11 cellular contexts compared by ENCODE assay signal in the genomic region with DNA sequence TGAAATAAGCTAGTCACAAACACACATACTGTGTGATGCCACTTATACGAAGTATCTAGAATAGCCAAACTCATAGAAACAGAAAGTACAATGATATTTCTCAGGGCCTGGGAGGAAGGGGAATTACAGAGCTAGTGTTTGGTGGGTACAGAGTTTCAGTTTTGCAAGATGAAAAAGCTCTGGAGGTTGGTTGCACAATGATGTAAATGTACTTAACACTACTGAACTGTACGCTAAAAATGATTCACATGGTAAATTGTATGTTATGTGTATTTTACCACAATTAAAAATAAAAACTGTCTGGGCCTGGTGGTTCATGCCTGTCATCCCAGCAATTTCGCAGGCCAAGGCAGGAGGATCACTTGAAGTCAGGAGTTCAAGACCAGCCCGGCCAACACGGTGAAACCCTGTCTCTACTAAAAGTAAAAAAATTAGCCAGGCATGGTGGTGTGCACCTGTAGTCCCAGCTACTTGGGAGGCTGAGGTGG. TPM values are rescaled to one million over a fixed set of nuclear protein-coding genes. Genes with fewer than 3 reads are reported as not detected.
DNase-seq lines count a peak whose midpoint lies in the region; ATAC-seq and TF ChIP-seq lines count a peak whose summit lies in the region.
"Had no signal": no experiment of that assay in that cellular context is flagged by ENCODE, and none has a peak within 500 bp of the region (broad histone marks: within the 10 kb centered on the region; RNA-seq: fewer than 3 reads in every experiment).

No MANE protein-coding gene starts in this region.

- peak; percentile 92 to 97 for ATAC-seq in activated CD4-positive, CD25-positive, alpha-beta regulatory T cell treated with anti-CD3 and anti-CD28 coated beads, Interleukin-2, amount 50 U/mL, for 24 hours
- peak; percentile 91 for ATAC-seq in HG02938 (IDR thresholded peaks at IDR 0.05; ENCODE audit: unreplicated experiment)
- ATAC-seq in natural killer cell treated with Interleukin-12 subunit alpha and Interleukin-12 subunit beta and Interleukin-15 and Interleukin-18, amount 100 ng/mL, for 72 hours = peak; percentile 97 to 99

- no TSS peak for BruUV-seq in MCF 10A (replicated peaks; lab: Mats Ljungman, UMichigan)

- H3K4me1 Mint-ChIP-seq in natural killer cell treated with Interleukin-12 subunit alpha and Interleukin-12 subunit beta and Interleukin-15 and Interleukin-18, amount 100 ng/mL, for 72 hours (ENCODE audit: low read depth in 2 of 2) = peaks cover 19 to 33% of the 10 kb centered on the region in 2 donors
- H3K4me1 Mint-ChIP-seq in MCF 10A (ENCODE audit: insufficient read depth, unreplicated experiment) = no peaks in the 10 kb centered on the region

- TF ChIP-seq CTCF in MCF 10A (IDR thresholded peaks at IDR 0.05; ENCODE audit: unreplicated experiment) = no peak

- intact Hi-C loops in MCF 10A (cut with micrococcal nuclease) = no loop called here

- CTCF ChIA-PET in MCF 10A (lab: Yijun Ruan, JAX) = interaction anchor here (0.8 kb wide), 1 partner anchor 159 kb away, joined by 3 read pairs; no protein-coding TSS in a partner anchor

- no peaks in the 10 kb centered on the region for H3K9me3 Mint-ChIP-seq in natural killer cell treated with Interleukin-12 subunit alpha and Interleukin-12 subunit beta and Interleukin-15 and Interleukin-18, amount 100 ng/mL, for 72 hours
- H3K9me3 Mint-ChIP-seq in MCF 10A (ENCODE audit: unreplicated experiment) = no peaks in the 10 kb centered on the region

- POLR2A ChIA-PET in MCF 10A (lab: Yijun Ruan, JAX) = no interaction called here

- no peak for DNase-seq in activated CD4-positive, CD25-positive, alpha-beta regulatory T cell treated with anti-CD3 and anti-CD28 coated beads, Interleukin-2, amount 50 U/mL, for 72 hours
- DNase-seq in SKM-1 (lab: John Stamatoyannopoulos, UW; ENCODE audit: unreplicated experiment) (peak; percentile 5), MCF 10A (ENCODE audit: unreplicated experiment) (no peak), cerebellum (ENCODE audit: low spot score) (no peak), NCI-H1048 (lab: John Stamatoyannopoulos, UW) (no peak)
- DNase-seq in natural killer cell treated with Interleukin-12 subunit alpha and Interleukin-12 subunit beta and Interleukin-15 and Interleukin-18, amount 100 ng/mL, for 72 hours (ENCODE audit: low spot score) = peak; percentile 69
- DNase-seq: effector CD4-positive, alpha-beta T cell; left ventricle myocardium inferior; NCI-H1105 had no signal

- H3K27ac Mint-ChIP-seq in natural killer cell treated with Interleukin-12 subunit alpha and Interleukin-12 subunit beta and Interleukin-15 and Interleukin-18, amount 100 ng/mL, for 72 hours = peak overlapping the region; percentile 75 to 81
- H3K27ac Mint-ChIP-seq in MCF 10A (ENCODE audit: low read depth, unreplicated experiment) = no peak overlapping the region

- peak overlapping the region; percentile 68 for H3K4me3 Mint-ChIP-seq in natural killer cell treated with Interleukin-12 subunit alpha and Interleukin-12 subunit beta and Interleukin-15 and Interleukin-18, amount 100 ng/mL, for 72 hours
- no peak overlapping the region for H3K4me3 Mint-ChIP-seq in MCF 10A (ENCODE audit: unreplicated experiment)

- no peaks in the 10 kb centered on the region for H3K36me3 Mint-ChIP-seq in natural killer cell treated with Interleukin-12 subunit alpha and Interleukin-12 subunit beta and Interleukin-15 and Interleukin-18, amount 100 ng/mL, for 72 hours
- no peaks in the 10 kb centered on the region for H3K36me3 Mint-ChIP-seq in MCF 10A (ENCODE audit: insufficient read depth, unreplicated experiment)

- H3K27me3 Mint-ChIP-seq in natural killer cell treated with Interleukin-12 subunit alpha and Interleukin-12 subunit beta and Interleukin-15 and Interleukin-18, amount 100 ng/mL, for 72 hours = peaks cover 0 to 8% of the 10 kb centered on the region in 2 donors
- H3K27me3 Mint-ChIP-seq in MCF 10A (ENCODE audit: insufficient read depth, unreplicated experiment) = no peaks in the 10 kb centered on the region

RNA-seq across cellular contexts. Expression of a gene that starts 15.3 kb away (rescaled TPM):
- total RNA-seq in natural killer cell treated with Interleukin-12 subunit alpha and Interleukin-12 subunit beta and Interleukin-15 and Interleukin-18, amount 100 ng/mL, for 72 hours = under 1 TPM in 1 of 2 donors, not detected in 1; 0.42 TPM
- total RNA-seq in MCF 10A (2022) = not detected in 2 replicates
- 2.4 TPM for total RNA-seq in cerebellum
- total RNA-seq: left ventricle myocardium inferior had no signal

Comparison
In these comparisons a context has a peak if more than half of its experiments do, and no peak if none do; other contexts are left out.
1. DNase-seq: peak in SKM-1 (single experiment) and natural killer cell treated with Interleukin-12 subunit alpha and Interleukin-12 subunit beta and Interleukin-15 and Interleukin-18, amount 100 ng/mL, for 72 hours (single experiment); none in activated CD4-positive, CD25-positive, alpha-beta regulatory T cell treated with anti-CD3 and anti-CD28 coated beads, Interleukin-2, amount 50 U/mL, for 72 hours (single experiment), MCF 10A (single experiment), cerebellum (single experiment) and NCI-H1048 (single experiment).
2. Peak in every context shown above with its lines, with median percentiles within 50 percentile points of each other: ATAC-seq.